8 cellular contexts compared by ENCODE assay signal in the genomic region with DNA sequence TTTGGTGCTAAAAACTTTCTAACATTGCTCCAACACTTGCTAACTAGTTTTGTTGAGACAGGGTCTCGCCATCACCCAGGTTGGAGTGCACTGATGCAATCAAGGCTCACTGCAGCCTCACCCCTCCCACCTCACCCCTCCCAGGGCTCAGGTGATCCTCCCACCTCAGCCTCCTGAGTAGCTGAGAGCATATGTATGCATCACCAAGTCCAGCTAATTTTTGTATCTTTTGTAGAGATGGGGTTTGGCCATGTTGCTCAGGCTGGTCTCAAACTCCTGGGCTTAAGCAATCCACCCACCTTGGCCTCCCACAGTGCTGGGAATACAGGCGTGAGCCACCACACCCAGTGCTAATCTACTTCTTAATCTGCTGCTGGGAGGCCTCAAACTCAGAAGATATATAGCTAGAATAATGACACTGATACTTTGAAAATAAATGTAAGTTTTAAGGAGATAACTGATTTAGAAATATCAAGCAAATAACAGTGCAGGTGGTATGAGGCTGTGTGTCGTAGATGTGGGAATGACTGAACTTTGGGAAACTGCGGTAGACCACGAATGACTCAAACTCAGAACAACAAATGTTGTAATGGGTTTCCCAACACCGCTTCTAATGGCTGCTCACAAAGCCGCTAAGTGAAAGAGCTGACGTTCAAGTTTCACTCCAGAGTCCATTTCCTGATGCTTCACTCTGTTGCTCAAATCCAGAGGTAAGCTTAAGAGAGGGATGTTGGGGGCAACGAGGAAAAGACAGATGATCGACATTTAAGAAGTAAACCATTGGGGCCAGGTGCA. TPM values are rescaled to one million over a fixed set of nuclear protein-coding genes. Genes with fewer than 3 reads are reported as not detected.
DNase-seq lines count a peak whose midpoint lies in the region; ATAC-seq and TF ChIP-seq lines count a peak whose summit lies in the region.

No MANE protein-coding gene starts in this region.

- no peak overlapping the region for H3K27ac ChIP-seq in IMR-90 (ENCODE audit: insufficient read depth, low read length)

- no peaks in the 10 kb centered on the region for H3K27me3 Mint-ChIP-seq in chondrocyte (ENCODE audit: low read depth)

- H3K4me2 ChIP-seq in IMR-90 (ENCODE audit: low read depth, low read length), result no peak overlapping the region

- no peaks in the 10 kb centered on the region for H3K9me3 ChIP-seq in IMR-90 (ENCODE audit: control insufficient read depth, insufficient read depth, low read length)

- dilution Hi-C loops in IMR-90 (cut with HindIII; ENCODE audit: low sequenced_read_pairs, unreplicated experiment), result no loop called here

- H3K9me1 ChIP-seq in IMR-90 (ENCODE audit: insufficient read depth, low read length), result no peaks in the 10 kb centered on the region

- DNase-seq in GM12865 (ENCODE audit: low read depth) (peak; percentile 92), IMR-90 (peak; percentile 11), astrocyte of the hippocampus (ENCODE audit: low read depth, low spot score) (peak; percentile 85), GOT3 (lab: John Stamatoyannopoulos, UW) (no peak), NAMALWA (ENCODE audit: low spot score) (no peak), chondrocyte (ENCODE audit: low spot score) (no peak)
- DNase-seq in stimulated activated effector memory CD8-positive, alpha-beta T cell treated with anti-CD3 and anti-CD28 coated beads, Interleukin-12 subunit alpha, Interleukin-12 subunit beta, amount 100 ng/mL, for 72 hours (ENCODE audit: low spot score in 2 of 2), result peak; percentile 35 to 84

- H3K4me1 Mint-ChIP-seq in stimulated activated effector memory CD8-positive, alpha-beta T cell treated with anti-CD3 and anti-CD28 coated beads, Interleukin-12 subunit alpha, Interleukin-12 subunit beta, amount 100 ng/mL, for 72 hours, result peaks cover 39% of the 10 kb centered on the region
- peaks cover 12% of the 10 kb centered on the region for H3K4me1 Mint-ChIP-seq in chondrocyte (ENCODE audit: low read depth)

- BruUV-seq in IMR-90 (replicated peaks; lab: Mats Ljungman, UMichigan), result no TSS peak

- H3K4me3 ChIP-seq in GM12865 (ENCODE audit: low read depth, low read length) (no peak overlapping the region), IMR-90 (ENCODE audit: insufficient read depth, low read depth, low read length) (no peak overlapping the region)

- H2AFZ ChIP-seq in IMR-90 (replicated peaks; ENCODE audit: low read length, poor library complexity), result no peak overlapping the region

- POLR2A ChIA-PET in IMR-90 (lab: Charles Lee; ENCODE audit: unreplicated experiment), result no interaction called here

- TF ChIP-seq POLR2A in IMR-90 (IDR thresholded peaks at IDR 0.05; ENCODE audit: low read depth, low read length), result no peak

- no peaks in the 10 kb centered on the region for H3K36me3 ChIP-seq in IMR-90 (ENCODE audit: control insufficient read depth, insufficient read depth, low read length)

- no peak overlapping the region for H3K23ac ChIP-seq in IMR-90 (ENCODE audit: low read depth, low read length)

- peaks cover 13% of the 10 kb centered on the region for H3K36me3 Mint-ChIP-seq in stimulated activated effector memory CD8-positive, alpha-beta T cell treated with anti-CD3 and anti-CD28 coated beads, Interleukin-12 subunit alpha, Interleukin-12 subunit beta, amount 100 ng/mL, for 72 hours
- H3K36me3 Mint-ChIP-seq in chondrocyte (ENCODE audit: low read depth), result no peaks in the 10 kb centered on the region

- H2BK20ac ChIP-seq in IMR-90 (ENCODE audit: low read depth, low read length), result no peak overlapping the region

- peak overlapping the region; percentile 77 for H3K27ac Mint-ChIP-seq in stimulated activated effector memory CD8-positive, alpha-beta T cell treated with anti-CD3 and anti-CD28 coated beads, Interleukin-12 subunit alpha, Interleukin-12 subunit beta, amount 100 ng/mL, for 72 hours
- no peak overlapping the region for H3K27ac Mint-ChIP-seq in chondrocyte (ENCODE audit: unreplicated experiment)

- H3K4ac ChIP-seq in IMR-90 (ENCODE audit: low read depth, low read length), result no peak overlapping the region

- no peak overlapping the region for H3K18ac ChIP-seq in IMR-90 (ENCODE audit: low read depth, low read length)

- no peak overlapping the region for H2AK5ac ChIP-seq in IMR-90 (ENCODE audit: low read depth, low read length)

- TF ChIP-seq CTCF in GM12865 (IDR thresholded peaks at IDR 0.05; ENCODE audit: insufficient read depth, low read depth, low read length, missing control alignments) (no peak), IMR-90 (conservative IDR thresholded peaks at IDR 0.05; ENCODE audit: low read depth, low read length) (no peak), chondrocyte (IDR thresholded peaks at IDR 0.05) (no peak)

- no peak overlapping the region for H4K91ac ChIP-seq in IMR-90 (ENCODE audit: insufficient read depth, low read depth, low read length)

- no peaks in the 10 kb centered on the region for H4K20me1 ChIP-seq in IMR-90 (ENCODE audit: insufficient read depth, low read length)

- H3K4me1 ChIP-seq in IMR-90 (ENCODE audit: control insufficient read depth, insufficient read depth, low read length), result no peaks in the 10 kb centered on the region

- in situ Hi-C loops in IMR-90 (cut with MboI; ENCODE audit: low sequenced_read_pairs), result no loop called here

- no peaks in the 10 kb centered on the region for H3K9me3 Mint-ChIP-seq in stimulated activated effector memory CD8-positive, alpha-beta T cell treated with anti-CD3 and anti-CD28 coated beads, Interleukin-12 subunit alpha, Interleukin-12 subunit beta, amount 100 ng/mL, for 72 hours
- no peaks in the 10 kb centered on the region for H3K9me3 Mint-ChIP-seq in chondrocyte (ENCODE audit: low read depth)

- H4K8ac ChIP-seq in IMR-90 (ENCODE audit: low read depth in 2 of 2, low read length in 2 of 2), result no peak overlapping the region

- intact Hi-C loops in IMR-90 (cut with micrococcal nuclease), result no loop called here

- no peak overlapping the region for H2BK15ac ChIP-seq in IMR-90 (ENCODE audit: low read depth, low read length)

- H2BK5ac ChIP-seq in IMR-90 (ENCODE audit: low read depth, low read length, poor library complexity, severe bottlenecking), result no peak overlapping the region

- H2BK120ac ChIP-seq in IMR-90 (ENCODE audit: low read depth, low read length), result no peak overlapping the region

- WGBS in IMR-90 (ENCODE audit: extremely low coverage in 2 of 2, insufficient read length in 1 of 2), 2 experiments, result no CpG with 5 or more reads among the region's 10 CpGs

- H4K5ac ChIP-seq in IMR-90 (ENCODE audit: low read depth, low read length), result no peak overlapping the region

- H2AK9ac ChIP-seq in IMR-90 (replicated peaks; ENCODE audit: low read depth, low read length, poor library complexity), result no peak overlapping the region

- ATAC-seq in GM21528 (IDR thresholded peaks at IDR 0.05; ENCODE audit: low FRiP score, unreplicated experiment), result peak; percentile 63
- ATAC-seq in IMR-90 (ENCODE audit: low read depth), result no peak
- ATAC-seq in stimulated activated effector memory CD8-positive, alpha-beta T cell treated with anti-CD3 and anti-CD28 coated beads, Interleukin-12 subunit alpha, Interleukin-12 subunit beta, amount 100 ng/mL, for 72 hours, result peak; percentile 83

- no peaks in the 10 kb centered on the region; the same call in 1 of the 2 replicates for H3K27me3 ChIP-seq in IMR-90 (ENCODE audit: control insufficient read depth, insufficient read depth, low read length)

- no peak overlapping the region for H3K56ac ChIP-seq in IMR-90 (ENCODE audit: extremely low read depth, insufficient read depth, low read length)

- CTCF ChIA-PET in IMR-90 (lab: Yijun Ruan, JAX), result no interaction called here

- H3K9ac ChIP-seq in IMR-90 (ENCODE audit: low read depth, low read length), result no peak overlapping the region

- H3K14ac ChIP-seq in IMR-90 (replicated peaks; ENCODE audit: low read depth, low read length), result no peak overlapping the region

- H3K4me3 Mint-ChIP-seq in stimulated activated effector memory CD8-positive, alpha-beta T cell treated with anti-CD3 and anti-CD28 coated beads, Interleukin-12 subunit alpha, Interleukin-12 subunit beta, amount 100 ng/mL, for 72 hours, result peak overlapping the region; percentile 19
- H3K4me3 Mint-ChIP-seq in chondrocyte (ENCODE audit: unreplicated experiment), result no peak overlapping the region

- H3K79me1 ChIP-seq in IMR-90 (ENCODE audit: low read depth in 1 of 2, low read length in 2 of 2), result no peaks in the 10 kb centered on the region

- no peak for TF ChIP-seq RAD21 in IMR-90 (IDR thresholded peaks at IDR 0.05; ENCODE audit: low read length)

TF ChIP-seq in IMR-90, 13 proteins besides CTCF, POLR2A, EP300 and RAD21:
- TF ChIP-seq ELK1 (IDR thresholded peaks at IDR 0.05; ENCODE audit: borderline replicate concordance, low read depth, low read length), result no peak
- no peak for TF ChIP-seq MXI1 (IDR thresholded peaks at IDR 0.05; ENCODE audit: borderline replicate concordance, low read depth, low read length)
- no peak for TF ChIP-seq BHLHE40 (IDR thresholded peaks at IDR 0.05; ENCODE audit: low read depth, low read length)
- no peak for TF ChIP-seq CEBPB (IDR thresholded peaks at IDR 0.05; ENCODE audit: low read depth, low read length)
- TF ChIP-seq MAFK (IDR thresholded peaks at IDR 0.05; ENCODE audit: low read depth, low read length), result no peak
- no peak for TF ChIP-seq NFE2L2 (IDR thresholded peaks at IDR 0.05; ENCODE audit: low read depth, low read length)
- TF ChIP-seq CHD1 (IDR thresholded peaks at IDR 0.05; ENCODE audit: low read depth, low read length), result no peak
- no peak for TF ChIP-seq RFX5 (IDR thresholded peaks at IDR 0.05; ENCODE audit: low read depth, low read length)
- no peak for TF ChIP-seq SMC3 (IDR thresholded peaks at IDR 0.05; ENCODE audit: low read depth, low read length)
- no peak for TF ChIP-seq FOS (IDR thresholded peaks at IDR 0.05; ENCODE audit: low read depth, low read length)

RNA-seq across cellular contexts. Expression of gene TMCC3, which starts 10.0 kb away (rescaled TPM):
- total RNA-seq in IMR-90 (2012; rRNA removed), result 0.28 and 0.36 TPM in 2 replicates
- 0.09 and 0.14 TPM in 2 replicates for polyA plus RNA-seq in IMR-90 (2012; rRNA removed)
- 0.05 and 0.10 TPM in 2 replicates for polyA plus RNA-seq in IMR-90 (2012; cell fraction: cytosol; rRNA removed)
- polyA plus RNA-seq in IMR-90 (2012; cell fraction: nucleus; rRNA removed; ENCODE audit: low replicate concordance), result 0.11 TPM in 1 of 2 replicates, not detected in the other
- total RNA-seq in chondrocyte, result 0.17 to 0.65 TPM (median 0.59 TPM) in 3 replicates

Comparison
In these comparisons a context has a peak if more than half of its experiments do, and no peak if none do; other contexts are left out.
1. DNase-seq: peak in GM12865 (single experiment), IMR-90 (single experiment), astrocyte of the hippocampus (single experiment) and stimulated activated effector memory CD8-positive, alpha-beta T cell treated with anti-CD3 and anti-CD28 coated beads, Interleukin-12 subunit alpha, Interleukin-12 subunit beta, amount 100 ng/mL, for 72 hours (2 of 2); none in GOT3 (single experiment), NAMALWA (single experiment) and chondrocyte (single experiment).